ENCODE assay signal across 20 cellular contexts in genomic region chr1:28672971-28673370, GRCh38. TPM values are rescaled to one million over a fixed set of nuclear protein-coding genes. Genes with fewer than 3 reads are reported as not detected.
"Had no signal": no experiment of that assay in that cellular context is flagged by ENCODE, and none has a peak within 500 bp of the region (broad histone marks: within the 10 kb centered on the region; RNA-seq: fewer than 3 reads in every experiment).

No MANE protein-coding gene starts in this region.

RNA-seq across cellular contexts. Expression of gene RNU11, which starts 24.6 kb away (rescaled TPM):
- total RNA-seq: activated B cell treated with CpG ODN at 0.5 μM for 24 hours; activated CD4-positive, alpha-beta memory T cell treated with anti-CD3 and anti-CD28 coated beads for 36 hours; activated CD4-positive, alpha-beta T cell treated with anti-CD3 and anti-CD28 coated beads, Interleukin-2, amount 10 ng/mL, durations not matched to agents 24 days and 14 days; activated CD8-positive, alpha-beta memory T cell treated with anti-CD3 and anti-CD28 coated beads for 36 hours; activated CD8-positive, alpha-beta T cell treated with anti-CD3 and anti-CD28 coated beads for 36 hours; activated naive CD4-positive, alpha-beta T cell treated with anti-CD3 and anti-CD28 coated beads for 36 hours; activated T-cell treated with anti-CD3 and anti-CD28 coated beads, Interleukin-2, amount 50 U/mL, for 4 hours; activated T-cell treated with anti-CD3 and anti-CD28 coated beads, Interleukin-2, amount 50 U/mL, for 72 hours; activated T-helper 1 cell treated with anti-CD3 and anti-CD28 coated beads, Interleukin-12 subunit alpha, Interleukin-12 subunit beta, Interleukin-2, Interleukin-4 antibody, amounts not matched to agents 30 ng/mL and 10 ng/mL and 1 ng/mL, durations not matched to agents 14 hours and 24 hours and 36 hours; activated T-helper 17 cell treated with anti-CD3 and anti-CD28 coated beads, Interleukin-2, amount 50 U/mL, for 72 hours; adrenal gland; aorta; astrocyte; body of pancreas; breast epithelium; cardiac septum; T-cell; T-helper 1 cell treated with Interleukin-12 subunit alpha and Interleukin-12 subunit beta and Interleukin-4 antibody, amounts not matched to agents 30 ng/mL and 1 ng/mL, for 36 hours; T-helper 17 cell; T-helper 2 cell treated with Interferon-gamma antibody and Interleukin-4, amounts not matched to agents 100 ng/mL and 5 ng/mL, for 36 hours had no signal
- polyA plus RNA-seq: adrenal gland, aorta had no signal
